ENCODE assay signal across 16 cellular contexts in the genomic region with DNA sequence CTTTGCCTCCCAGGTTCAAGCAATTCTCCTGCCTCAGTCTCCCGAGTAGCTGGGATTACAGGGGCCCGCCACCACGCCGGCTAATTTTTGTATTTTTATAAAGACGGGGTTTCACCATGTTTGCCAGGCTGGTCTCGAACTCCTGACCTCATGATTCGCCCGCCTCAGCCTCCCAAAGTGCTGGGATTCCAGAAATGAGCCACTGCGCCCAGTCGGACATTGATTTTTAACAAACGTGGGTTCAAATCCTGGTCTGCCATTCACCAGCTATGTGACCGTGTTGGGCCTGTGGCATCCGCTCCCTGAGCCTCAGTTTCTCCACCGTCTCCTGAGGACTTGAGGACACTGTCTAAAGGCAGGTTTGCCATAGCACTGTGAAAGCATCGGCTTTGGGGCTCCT. TPM values are rescaled to one million over a fixed set of nuclear protein-coding genes. Genes with fewer than 3 reads are reported as not detected.
DNase-seq lines count a peak whose midpoint lies in the region; ATAC-seq and TF ChIP-seq lines count a peak whose summit lies in the region.
"Had no signal": no experiment of that assay in that cellular context is flagged by ENCODE, and none has a peak within 500 bp of the region (broad histone marks: within the 10 kb centered on the region; RNA-seq: fewer than 3 reads in every experiment).

No MANE protein-coding gene starts in this region.

- POLR2A ChIA-PET in activated CD4-positive, alpha-beta T cell treated with anti-CD3 and anti-CD28 coated beads for 36 hours (lab: Charles Lee), result interaction anchor here (1.0 kb wide), 1 partner anchor 14 kb away, joined by 3 read pairs; no protein-coding TSS in a partner anchor

- H3K79me2 ChIP-seq in MM.1S (ENCODE audit: low read length), result no peaks in the 10 kb centered on the region

- H3F3A ChIP-seq in MM.1S (ENCODE audit: insufficient read depth, low read length), result peaks cover 33% of the 10 kb centered on the region

- H3K4me1 ChIP-seq in MM.1S (ENCODE audit: low read length), result peaks cover 45% of the 10 kb centered on the region
- H3K4me1 ChIP-seq: Caco-2 had no signal

- CTCF ChIA-PET in activated CD4-positive, alpha-beta T cell treated with anti-CD3 and anti-CD28 coated beads for 36 hours (lab: Charles Lee), result interaction anchor here (0.8 kb wide), 1 partner anchor 89 kb away, joined by 3 read pairs; no protein-coding TSS in a partner anchor

- H3K27ac ChIP-seq in MM.1S (ENCODE audit: low read length), result peak overlapping the region; percentile 60; the same call in 1 of the 2 replicates
- peak overlapping the region in 14 of 21 experiments; percentile 18 to 88 (median 65) for H3K27ac ChIP-seq in skin epidermis
- H3K27ac ChIP-seq: ovary, SK-N-MC had no signal

- no peaks in the 10 kb centered on the region for H3K36me3 Mint-ChIP-seq in activated CD4-positive, alpha-beta T cell treated with anti-CD3 and anti-CD28 coated beads for 36 hours (ENCODE audit: low read depth)
- H3K36me3 Mint-ChIP-seq in activated naive CD8-positive, alpha-beta T cell treated with anti-CD3 and anti-CD28 coated beads, Interleukin-2, amount 50 U/mL, for 24 hours (ENCODE audit: low read depth), result no peaks in the 10 kb centered on the region
- H3K36me3 Mint-ChIP-seq: WTC11 had no signal

- H4K20me1 ChIP-seq in MM.1S (ENCODE audit: insufficient read depth, low read length), result no peaks in the 10 kb centered on the region

- no peaks in the 10 kb centered on the region for H3K9me3 ChIP-seq in MM.1S (replicated peaks; ENCODE audit: insufficient read depth, low read length)
- H3K9me3 ChIP-seq: Caco-2, esophagus squamous epithelium, mucosa of descending colon, ovary had no signal

- H3K4me3 Mint-ChIP-seq in activated CD4-positive, alpha-beta T cell treated with anti-CD3 and anti-CD28 coated beads for 36 hours, result no peak overlapping the region
- H3K4me3 Mint-ChIP-seq in activated naive CD8-positive, alpha-beta T cell treated with anti-CD3 and anti-CD28 coated beads, Interleukin-2, amount 50 U/mL, for 24 hours, result no peak overlapping the region
- H3K4me3 Mint-ChIP-seq: WTC11 had no signal

- H3K27me3 ChIP-seq in MM.1S (replicated peaks; ENCODE audit: insufficient read depth, low read length), result no peaks in the 10 kb centered on the region
- H3K27me3 ChIP-seq: esophagus squamous epithelium, ovary had no signal

- H3K36me3 ChIP-seq in MM.1S (replicated peaks; ENCODE audit: insufficient read depth, low read length), result no peaks in the 10 kb centered on the region
- H3K36me3 ChIP-seq: esophagus squamous epithelium, ovary had no signal

- peak overlapping the region; percentile 59; the same call in 1 of the 2 replicates for H3K4me2 ChIP-seq in MM.1S (ENCODE audit: low read depth, low read length)

- no peaks in the 10 kb centered on the region for H3K27me3 Mint-ChIP-seq in activated CD4-positive, alpha-beta T cell treated with anti-CD3 and anti-CD28 coated beads for 36 hours
- peaks cover 2% of the 10 kb centered on the region for H3K27me3 Mint-ChIP-seq in activated naive CD8-positive, alpha-beta T cell treated with anti-CD3 and anti-CD28 coated beads, Interleukin-2, amount 50 U/mL, for 24 hours

- H3K9ac ChIP-seq in MM.1S (ENCODE audit: low read length), result no peak overlapping the region

- H3K9me3 Mint-ChIP-seq in activated CD4-positive, alpha-beta T cell treated with anti-CD3 and anti-CD28 coated beads for 36 hours (ENCODE audit: low read depth), result no peaks in the 10 kb centered on the region
- H3K9me3 Mint-ChIP-seq in activated naive CD8-positive, alpha-beta T cell treated with anti-CD3 and anti-CD28 coated beads, Interleukin-2, amount 50 U/mL, for 24 hours, result no peaks in the 10 kb centered on the region
- H3K9me3 Mint-ChIP-seq: WTC11 had no signal

- H2AFZ ChIP-seq in MM.1S (ENCODE audit: low read length), result no peak overlapping the region

- no peak for TF ChIP-seq CTCF in MM.1S (IDR thresholded peaks at IDR 0.05; ENCODE audit: low read length)

- peak overlapping the region; percentile 90 for H3K27ac Mint-ChIP-seq in activated CD4-positive, alpha-beta T cell treated with anti-CD3 and anti-CD28 coated beads for 36 hours
- peak overlapping the region; percentile 91 for H3K27ac Mint-ChIP-seq in activated naive CD8-positive, alpha-beta T cell treated with anti-CD3 and anti-CD28 coated beads, Interleukin-2, amount 50 U/mL, for 24 hours
- H3K27ac Mint-ChIP-seq: WTC11 had no signal

- H3K4me3 ChIP-seq in MM.1S (ENCODE audit: low read length), result no peak overlapping the region
- no peak overlapping the region for H3K4me3 ChIP-seq in skin epidermis
- H3K4me3 ChIP-seq: esophagus squamous epithelium, mucosa of descending colon, ovary, SK-N-MC had no signal

- peaks cover 66% of the 10 kb centered on the region for H3K4me1 Mint-ChIP-seq in activated CD4-positive, alpha-beta T cell treated with anti-CD3 and anti-CD28 coated beads for 36 hours
- peaks cover 79% of the 10 kb centered on the region for H3K4me1 Mint-ChIP-seq in activated naive CD8-positive, alpha-beta T cell treated with anti-CD3 and anti-CD28 coated beads, Interleukin-2, amount 50 U/mL, for 24 hours

- no peak for ATAC-seq in activated CD4-positive, alpha-beta T cell treated with anti-CD3 and anti-CD28 coated beads for 36 hours
- no peak for ATAC-seq in activated naive CD8-positive, alpha-beta T cell treated with anti-CD3 and anti-CD28 coated beads, Interleukin-2, amount 50 U/mL, for 24 hours
- no peak for ATAC-seq in GM21360 (IDR thresholded peaks at IDR 0.05; ENCODE audit: unreplicated experiment)
- ATAC-seq: WTC11 had no signal

- no peak for DNase-seq in activated CD4-positive, alpha-beta T cell treated with anti-CD3 and anti-CD28 coated beads for 36 hours
- no peak for DNase-seq in activated CD4-positive, alpha-beta T cell treated with anti-CD3 and anti-CD28 coated beads for 1 hour
- DNase-seq in MM.1S (no peak), MV-4-11 (lab: John Stamatoyannopoulos, UW) (no peak)
- no peak for DNase-seq in activated naive CD8-positive, alpha-beta T cell treated with anti-CD3 and anti-CD28 coated beads, Interleukin-2, amount 50 U/mL, for 24 hours
- DNase-seq in stimulated activated CD4-positive, alpha-beta T cell treated with anti-CD3 and anti-CD28 coated beads, Interleukin-2, amount 100 ng/mL, for 48 hours, result no peak
- DNase-seq: Caco-2, esophagus squamous epithelium, NCI-H146, NCI-H446, ovary had no signal

- intact Hi-C loops in activated CD4-positive, alpha-beta T cell treated with anti-CD3 and anti-CD28 coated beads for 36 hours (cut with DNase I, micrococcal nuclease), result loop anchor here in 1 of 2 experiments (2.0 kb wide), 2 partner anchors 13 to 39 kb away; no protein-coding TSS in a partner anchor

- H3K9me2 ChIP-seq in MM.1S (replicated peaks; ENCODE audit: insufficient read depth, low read length), result no peaks in the 10 kb centered on the region

RNA-seq across cellular contexts. Expression of gene NEK6, which starts 41.8 kb away (rescaled TPM):
- total RNA-seq in activated CD4-positive, alpha-beta T cell treated with anti-CD3 and anti-CD28 coated beads for 36 hours, result 10 to 100 TPM in 1 of 2 experiments, 1 to 10 TPM in 1; 6.4 to 10.1 TPM
